In the genomic region with DNA sequence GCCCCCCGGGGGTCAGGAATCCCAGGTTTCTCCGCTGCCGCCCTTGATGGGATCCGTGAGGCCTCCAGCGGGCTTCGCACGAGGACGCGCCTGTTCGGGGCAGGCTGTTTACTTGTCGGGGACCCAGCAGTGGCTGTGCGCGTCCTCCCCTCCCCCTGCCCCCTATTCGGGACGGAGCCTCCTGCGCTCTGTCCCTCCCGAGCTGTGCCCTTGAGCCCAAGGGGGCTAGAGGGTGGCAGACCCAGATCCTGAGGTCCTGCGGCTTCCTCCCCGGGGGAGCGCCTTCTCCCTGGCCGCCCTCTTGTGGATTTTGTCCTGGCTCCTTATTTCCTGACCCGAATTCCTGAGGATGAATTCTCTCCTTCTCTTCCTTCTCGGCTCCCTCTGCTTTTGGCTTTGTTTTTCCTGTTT, we compare ENCODE assay signal across 8 cellular contexts. TPM values are rescaled to one million over a fixed set of nuclear protein-coding genes. Genes with fewer than 3 reads are reported as not detected.
DNase-seq lines count a peak whose midpoint lies in the region; ATAC-seq and TF ChIP-seq lines count a peak whose summit lies in the region.

No MANE protein-coding gene starts in this region.

- no peak overlapping the region for H2AFZ ChIP-seq in SK-N-SH (ENCODE audit: low read depth)

- 64% methylated on average over 6 of the region's 23 CpGs for whole genome bisulfite sequencing in SK-N-SH (ENCODE audit: low lambda C conversion rate)
- 6% methylated on average over 23 of the region's 23 CpGs for WGBS in prostate gland

- peaks cover 0 to 18% of the 10 kb centered on the region in 2 experiments; a peak in 2 of 4 replicates for H3K4me1 ChIP-seq in SK-N-SH (ENCODE audit: control insufficient read depth in 1 of 2, insufficient read depth in 2 of 2, low read depth in 1 of 2, low read length in 1 of 2)
- peaks cover 10% of the 10 kb centered on the region for H3K4me1 ChIP-seq in prostate gland (replicated peaks)

- DNase-seq in SK-N-SH (peak; percentile 45), glutamatergic neuron (peak; percentile 55), prostate gland (ENCODE audit: low spot score) (peak; percentile 15), NCI-H1694 (lab: John Stamatoyannopoulos, UW) (no peak), inferior parietal cortex (ENCODE audit: extremely low spot score) (no peak), GM19240 (ENCODE audit: insufficient read length, low spot score) (no peak)
- no peak for DNase-seq in activated T-cell treated with anti-CD3 and anti-CD28 coated beads, Interleukin-2, amount 50 U/mL, for 4 hours

- TF ChIP-seq RAD21 in SK-N-SH (IDR thresholded peaks at IDR 0.05; ENCODE audit: low read length), result no peak

- peaks cover 66% of the 10 kb centered on the region for H3K4me1 Mint-ChIP-seq in activated T-cell treated with anti-CD3 and anti-CD28 coated beads, Interleukin-2, amount 50 U/mL, for 4 hours (ENCODE audit: low read depth)
- H3K4me1 Mint-ChIP-seq in glutamatergic neuron (ENCODE audit: low read depth, unreplicated experiment), result peaks cover 10% of the 10 kb centered on the region

- H3K27ac Mint-ChIP-seq in glutamatergic neuron (ENCODE audit: unreplicated experiment), result peak overlapping the region; percentile 75

- H3K4me3 ChIP-seq in SK-N-SH (ENCODE audit: low read depth in 2 of 2, low read length in 1 of 2), result peak overlapping the region; percentile 56 to 63
- H3K4me3 ChIP-seq in prostate gland, result peak overlapping the region; percentile 60 to 76

- H3K27me3 ChIP-seq in SK-N-SH (ENCODE audit: insufficient read depth) (no peaks in the 10 kb centered on the region), prostate gland (replicated peaks; ENCODE audit: insufficient read depth) (no peaks in the 10 kb centered on the region)

- H3K9me3 ChIP-seq in SK-N-SH, result no peaks in the 10 kb centered on the region
- H3K9me3 ChIP-seq in prostate gland, result no peaks in the 10 kb centered on the region

- no peaks in the 10 kb centered on the region for H3K27me3 Mint-ChIP-seq in activated T-cell treated with anti-CD3 and anti-CD28 coated beads, Interleukin-2, amount 50 U/mL, for 4 hours (ENCODE audit: low read depth)
- peaks cover 11% of the 10 kb centered on the region for H3K27me3 Mint-ChIP-seq in glutamatergic neuron (ENCODE audit: unreplicated experiment)

- H3K27ac ChIP-seq in SK-N-SH (ENCODE audit: low read depth in 2 of 2, low read length in 1 of 2) (no peak overlapping the region), prostate gland (peak overlapping the region; percentile 62 to 65)

- H3K9ac ChIP-seq in SK-N-SH, result no peak overlapping the region

- H3K36me3 ChIP-seq in SK-N-SH (replicated peaks in 1 of 2; ENCODE audit: control insufficient read depth in 1 of 2, insufficient read depth in 2 of 2, low read length in 1 of 2) (no peaks in the 10 kb centered on the region), prostate gland (no peaks in the 10 kb centered on the region)

- no peak for ATAC-seq in SK-N-SH treated with all-trans-retinoic acid at 6 μM for 48 hours
- peak in 1 of 2 donors; percentile 24 for ATAC-seq in activated T-cell treated with anti-CD3 and anti-CD28 coated beads, Interleukin-2, amount 50 U/mL, for 4 hours

- H3K36me3 Mint-ChIP-seq in activated T-cell treated with anti-CD3 and anti-CD28 coated beads, Interleukin-2, amount 50 U/mL, for 4 hours (ENCODE audit: insufficient read depth), result peaks cover 11% of the 10 kb centered on the region
- H3K36me3 Mint-ChIP-seq in glutamatergic neuron (ENCODE audit: unreplicated experiment), result no peaks in the 10 kb centered on the region

- H3K79me2 ChIP-seq in SK-N-SH (ENCODE audit: insufficient read depth), result peaks cover 3% of the 10 kb centered on the region; the same call in 1 of the 2 replicates

- POLR2A ChIA-PET in SK-N-SH (lab: Yijun Ruan, JAX), result no interaction called here

- H3F3A ChIP-seq in SK-N-SH (replicated peaks; ENCODE audit: insufficient read depth), result peaks cover 20% of the 10 kb centered on the region

- H3K9me2 ChIP-seq in SK-N-SH, result no peaks in the 10 kb centered on the region

- TF ChIP-seq CTCF in SK-N-SH (IDR thresholded peaks at IDR 0.05), result no peak
- no peak for TF ChIP-seq CTCF in glutamatergic neuron (IDR thresholded peaks at IDR 0.05; ENCODE audit: partially characterized antibody, unreplicated experiment)
- TF ChIP-seq CTCF in prostate gland (IDR thresholded peaks at IDR 0.05), result no peak

- no peak for TF ChIP-seq POLR2A in prostate gland (IDR thresholded peaks at IDR 0.05)

- H4K20me1 ChIP-seq in SK-N-SH (ENCODE audit: insufficient read depth), result no peaks in the 10 kb centered on the region

- no peak for TF ChIP-seq EP300 in SK-N-SH (IDR thresholded peaks at IDR 0.05; ENCODE audit: borderline replicate concordance in 1 of 2, low read depth in 1 of 2, low read length in 1 of 2)

- H3K4me2 ChIP-seq in SK-N-SH, result peak overlapping the region; percentile 74; the same call in 1 of the 2 replicates

- H3K4me3 Mint-ChIP-seq in activated T-cell treated with anti-CD3 and anti-CD28 coated beads, Interleukin-2, amount 50 U/mL, for 4 hours, result peak overlapping the region; percentile 77
- H3K4me3 Mint-ChIP-seq in glutamatergic neuron (ENCODE audit: unreplicated experiment), result peak overlapping the region; percentile 92

- CTCF ChIA-PET in SK-N-SH (lab: Yijun Ruan, JAX), result interaction anchor here (0.9 to 2.4 kb wide), 3 partner anchors 12 to 31 kb away, joined by 5 to 10 read pairs (median 8); no protein-coding TSS in a partner anchor

- H3K9me3 Mint-ChIP-seq in activated T-cell treated with anti-CD3 and anti-CD28 coated beads, Interleukin-2, amount 50 U/mL, for 4 hours, result no peaks in the 10 kb centered on the region
- peaks cover 5% of the 10 kb centered on the region for H3K9me3 Mint-ChIP-seq in glutamatergic neuron (ENCODE audit: unreplicated experiment)

- intact Hi-C loops in prostate gland (cut with DNase I), result no loop called here

TF ChIP-seq in SK-N-SH, 30 proteins besides CTCF, POLR2A, EP300 and RAD21 (continues in another document):
- TF ChIP-seq, protein P1, sequence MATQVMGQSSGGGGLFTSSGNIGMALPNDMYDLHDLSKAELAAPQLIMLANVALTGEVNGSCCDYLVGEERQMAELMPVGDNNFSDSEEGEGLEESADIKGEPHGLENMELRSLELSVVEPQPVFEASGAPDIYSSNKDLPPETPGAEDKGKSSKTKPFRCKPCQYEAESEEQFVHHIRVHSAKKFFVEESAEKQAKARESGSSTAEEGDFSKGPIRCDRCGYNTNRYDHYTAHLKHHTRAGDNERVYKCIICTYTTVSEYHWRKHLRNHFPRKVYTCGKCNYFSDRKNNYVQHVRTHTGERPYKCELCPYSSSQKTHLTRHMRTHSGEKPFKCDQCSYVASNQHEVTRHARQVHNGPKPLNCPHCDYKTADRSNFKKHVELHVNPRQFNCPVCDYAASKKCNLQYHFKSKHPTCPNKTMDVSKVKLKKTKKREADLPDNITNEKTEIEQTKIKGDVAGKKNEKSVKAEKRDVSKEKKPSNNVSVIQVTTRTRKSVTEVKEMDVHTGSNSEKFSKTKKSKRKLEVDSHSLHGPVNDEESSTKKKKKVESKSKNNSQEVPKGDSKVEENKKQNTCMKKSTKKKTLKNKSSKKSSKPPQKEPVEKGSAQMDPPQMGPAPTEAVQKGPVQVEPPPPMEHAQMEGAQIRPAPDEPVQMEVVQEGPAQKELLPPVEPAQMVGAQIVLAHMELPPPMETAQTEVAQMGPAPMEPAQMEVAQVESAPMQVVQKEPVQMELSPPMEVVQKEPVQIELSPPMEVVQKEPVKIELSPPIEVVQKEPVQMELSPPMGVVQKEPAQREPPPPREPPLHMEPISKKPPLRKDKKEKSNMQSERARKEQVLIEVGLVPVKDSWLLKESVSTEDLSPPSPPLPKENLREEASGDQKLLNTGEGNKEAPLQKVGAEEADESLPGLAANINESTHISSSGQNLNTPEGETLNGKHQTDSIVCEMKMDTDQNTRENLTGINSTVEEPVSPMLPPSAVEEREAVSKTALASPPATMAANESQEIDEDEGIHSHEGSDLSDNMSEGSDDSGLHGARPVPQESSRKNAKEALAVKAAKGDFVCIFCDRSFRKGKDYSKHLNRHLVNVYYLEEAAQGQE (IDR thresholded peaks at IDR 0.05; ENCODE audit: low read depth, low read length), result no peak

TF ChIP-seq in SK-N-SH treated with all-trans-retinoic acid at 6 μM for 48 hours, 23 proteins besides CTCF, POLR2A, EP300 and RAD21 (continues in another document):
- TF ChIP-seq, protein P2, sequence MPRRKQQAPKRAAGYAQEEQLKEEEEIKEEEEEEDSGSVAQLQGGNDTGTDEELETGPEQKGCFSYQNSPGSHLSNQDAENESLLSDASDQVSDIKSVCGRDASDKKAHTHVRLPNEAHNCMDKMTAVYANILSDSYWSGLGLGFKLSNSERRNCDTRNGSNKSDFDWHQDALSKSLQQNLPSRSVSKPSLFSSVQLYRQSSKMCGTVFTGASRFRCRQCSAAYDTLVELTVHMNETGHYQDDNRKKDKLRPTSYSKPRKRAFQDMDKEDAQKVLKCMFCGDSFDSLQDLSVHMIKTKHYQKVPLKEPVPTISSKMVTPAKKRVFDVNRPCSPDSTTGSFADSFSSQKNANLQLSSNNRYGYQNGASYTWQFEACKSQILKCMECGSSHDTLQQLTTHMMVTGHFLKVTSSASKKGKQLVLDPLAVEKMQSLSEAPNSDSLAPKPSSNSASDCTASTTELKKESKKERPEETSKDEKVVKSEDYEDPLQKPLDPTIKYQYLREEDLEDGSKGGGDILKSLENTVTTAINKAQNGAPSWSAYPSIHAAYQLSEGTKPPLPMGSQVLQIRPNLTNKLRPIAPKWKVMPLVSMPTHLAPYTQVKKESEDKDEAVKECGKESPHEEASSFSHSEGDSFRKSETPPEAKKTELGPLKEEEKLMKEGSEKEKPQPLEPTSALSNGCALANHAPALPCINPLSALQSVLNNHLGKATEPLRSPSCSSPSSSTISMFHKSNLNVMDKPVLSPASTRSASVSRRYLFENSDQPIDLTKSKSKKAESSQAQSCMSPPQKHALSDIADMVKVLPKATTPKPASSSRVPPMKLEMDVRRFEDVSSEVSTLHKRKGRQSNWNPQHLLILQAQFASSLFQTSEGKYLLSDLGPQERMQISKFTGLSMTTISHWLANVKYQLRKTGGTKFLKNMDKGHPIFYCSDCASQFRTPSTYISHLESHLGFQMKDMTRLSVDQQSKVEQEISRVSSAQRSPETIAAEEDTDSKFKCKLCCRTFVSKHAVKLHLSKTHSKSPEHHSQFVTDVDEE (CRISPR knock-in tag; IDR thresholded peaks at IDR 0.05), result no peak
- TF ChIP-seq RARB (CRISPR knock-in tag; IDR thresholded peaks at IDR 0.05), result no peak

RNA-seq across cellular contexts. Expression of a gene that starts 38.4 kb away (rescaled TPM):
- 5.5 and 6.0 TPM in 2 replicates for polyA plus RNA-seq in SK-N-SH (2012; rRNA removed)
- polyA plus RNA-seq in SK-N-SH (2012; cell fraction: cytosol; rRNA removed), result 2.7 and 3.9 TPM in 2 replicates
- 12.9 and 13.6 TPM in 2 replicates for polyA plus RNA-seq in SK-N-SH (2012; cell fraction: nucleus; rRNA removed)
- total RNA-seq in activated T-cell treated with anti-CD3 and anti-CD28 coated beads, Interleukin-2, amount 50 U/mL, for 4 hours, result 100 to 1,000 TPM in 1 of 3 donors, 10 to 100 TPM in 2; 97.6 to 123 (median 99.2) TPM
- total RNA-seq in glutamatergic neuron (ENCODE audit: unreplicated experiment) (39.4 TPM), prostate gland (10 to 100 TPM in 1 of 2 donors, 1 to 10 TPM in 1; 5.3 to 12.9 TPM)

Comparison
In these comparisons a context has a peak if more than half of its experiments do, and no peak if none do; other contexts are left out.
1. DNase-seq: peak in SK-N-SH (single experiment), glutamatergic neuron (single experiment) and prostate gland (single experiment); none in activated T-cell treated with anti-CD3 and anti-CD28 coated beads, Interleukin-2, amount 50 U/mL, for 4 hours (single experiment), NCI-H1694 (single experiment), inferior parietal cortex (single experiment) and GM19240 (single experiment).
2. H3K27ac ChIP-seq: peak in prostate gland (2 of 2); none in SK-N-SH (0 of 2).